Comparison of ENCODE assay signal across 21 cellular contexts in genomic region chr6:138371720-138372119, GRCh38. TPM values are rescaled to one million over a fixed set of nuclear protein-coding genes. Genes with fewer than 3 reads are reported as not detected.
A peak's percentile ranks its signal among the peaks of the same experiment; 100 is the strongest.
DNase-seq lines count a peak whose midpoint lies in the region; ATAC-seq, FAIRE-seq and TF ChIP-seq lines count a peak whose summit lies in the region.
"Had no signal": no experiment of that assay in that cellular context is flagged by ENCODE, and none has a peak within 500 bp of the region (broad histone marks: within the 10 kb centered on the region; RNA-seq: fewer than 3 reads in every experiment).

No MANE protein-coding gene starts in this region.

- CTCF ChIA-PET in SK-N-SH (lab: Yijun Ruan, JAX) = interaction anchor here (1.0 to 1.9 kb wide), 3 partner anchors 9 to 32 kb away, joined by 3 to 7 read pairs (median 5); partner anchors contain the start of gene HEBP2

- H3K4me1 Mint-ChIP-seq in astrocyte (ENCODE audit: low read depth, unreplicated experiment) = peaks cover 4% of the 10 kb centered on the region

- H4K20me1 ChIP-seq in SK-N-SH (ENCODE audit: insufficient read depth) (no peaks in the 10 kb centered on the region), astrocyte (ENCODE audit: insufficient read depth, low read length) (no peaks in the 10 kb centered on the region)

- peaks cover 4% of the 10 kb centered on the region for H3K9me3 Mint-ChIP-seq in astrocyte (ENCODE audit: unreplicated experiment)
- H3K9me3 Mint-ChIP-seq: activated naive CD4-positive, alpha-beta T cell treated with anti-CD3 and anti-CD28 coated beads, Interleukin-2, amount 50 U/mL, for 24 hours; T-helper 1 cell treated with Interleukin-12 subunit alpha and Interleukin-12 subunit beta and Interleukin-4 antibody, amounts not matched to agents 30 μg/mL and 1 μg/mL, for 36 hours had no signal

- H3K4me1 ChIP-seq in SK-N-SH (ENCODE audit: control insufficient read depth in 1 of 2, insufficient read depth in 2 of 2, low read depth in 1 of 2, low read length in 1 of 2) (no peaks in the 10 kb centered on the region; a peak in 1 of 4 replicates), astrocyte (ENCODE audit: insufficient read depth, low read length) (peaks cover 4% of the 10 kb centered on the region)
- H3K4me1 ChIP-seq: heart left ventricle, suprapubic skin had no signal

- no peak overlapping the region for H3K4me3 Mint-ChIP-seq in astrocyte (ENCODE audit: unreplicated experiment)
- H3K4me3 Mint-ChIP-seq: activated CD4-positive, alpha-beta T cell treated with anti-CD3 and anti-CD28 coated beads, Interleukin-2, amount 10 ng/mL, durations not matched to agents 24 days and 14 days; activated naive CD4-positive, alpha-beta T cell treated with anti-CD3 and anti-CD28 coated beads, Interleukin-2, amount 50 U/mL, for 24 hours; T-helper 1 cell treated with Interleukin-12 subunit alpha and Interleukin-12 subunit beta and Interleukin-4 antibody, amounts not matched to agents 30 μg/mL and 1 μg/mL, for 36 hours had no signal

- POLR2A ChIA-PET in SK-N-SH (lab: Yijun Ruan, JAX) = no interaction called here

- TF ChIP-seq EP300 in SK-N-SH (IDR thresholded peaks at IDR 0.05; ENCODE audit: borderline replicate concordance in 1 of 2, low read depth in 1 of 2, low read length in 1 of 2) = no peak

- H3K36me3 ChIP-seq in SK-N-SH (replicated peaks in 1 of 2; ENCODE audit: control insufficient read depth in 1 of 2, insufficient read depth in 2 of 2, low read length in 1 of 2) = no peaks in the 10 kb centered on the region
- H3K36me3 ChIP-seq in astrocyte (ENCODE audit: insufficient read depth, low read length) = no peaks in the 10 kb centered on the region
- H3K36me3 ChIP-seq: heart left ventricle, suprapubic skin had no signal

- ATAC-seq in SK-N-SH treated with all-trans-retinoic acid at 6 μM for 48 hours (no peak), GM21786 (IDR thresholded peaks at IDR 0.05; ENCODE audit: unreplicated experiment) (no peak)
- ATAC-seq: heart left ventricle had no signal

- H3K79me2 ChIP-seq in SK-N-SH (ENCODE audit: insufficient read depth) (no peaks in the 10 kb centered on the region), astrocyte (ENCODE audit: insufficient read depth, low read length) (no peaks in the 10 kb centered on the region)

- H3K36me3 Mint-ChIP-seq in astrocyte (ENCODE audit: low read depth, unreplicated experiment) = no peaks in the 10 kb centered on the region
- H3K36me3 Mint-ChIP-seq: activated naive CD4-positive, alpha-beta T cell treated with anti-CD3 and anti-CD28 coated beads, Interleukin-2, amount 50 U/mL, for 24 hours had no signal

- no peak overlapping the region for H3K4me2 ChIP-seq in SK-N-SH
- H3K4me2 ChIP-seq in astrocyte (ENCODE audit: low read length) = no peak overlapping the region

- TF ChIP-seq CTCF in SK-N-SH (IDR thresholded peaks at IDR 0.05) (no peak), astrocyte (IDR thresholded peaks at IDR 0.05; ENCODE audit: insufficient read depth, low read depth, low read length) (no peak)

- 10% methylated on average over 3 of the region's 3 CpGs for WGBS in SK-N-SH (ENCODE audit: low lambda C conversion rate)

- H3K9me3 ChIP-seq in SK-N-SH = no peaks in the 10 kb centered on the region
- no peaks in the 10 kb centered on the region for H3K9me3 ChIP-seq in astrocyte (ENCODE audit: insufficient read depth, low read depth, low read length)
- H3K9me3 ChIP-seq: suprapubic skin had no signal

- H2AFZ ChIP-seq in SK-N-SH (ENCODE audit: low read depth) = no peak overlapping the region
- no peak overlapping the region for H2AFZ ChIP-seq in astrocyte (ENCODE audit: low read depth, low read length)

- no peaks in the 10 kb centered on the region for H3K27me3 Mint-ChIP-seq in astrocyte (ENCODE audit: low read depth, unreplicated experiment)
- H3K27me3 Mint-ChIP-seq: activated naive CD4-positive, alpha-beta T cell treated with anti-CD3 and anti-CD28 coated beads, Interleukin-2, amount 50 U/mL, for 24 hours had no signal

- no peak overlapping the region for H3K9ac ChIP-seq in SK-N-SH
- H3K9ac ChIP-seq in astrocyte (ENCODE audit: low read length) = no peak overlapping the region

- DNase-seq in SK-N-SH (no peak), astrocyte (ENCODE audit: low read depth) (peak; percentile 44), kidney tubule cell (ENCODE audit: low spot score) (peak; percentile 38), stromal cell of bone marrow (ENCODE audit: low read depth) (peak; percentile 19), nucleus accumbens (lab: John Stamatoyannopoulos, UW) (no peak), NCI-H146 (lab: John Stamatoyannopoulos, UW) (no peak)
- DNase-seq: activated CD4-positive, alpha-beta T cell treated with anti-CD3 and anti-CD28 coated beads, Interleukin-2, amount 10 ng/mL, durations not matched to agents 24 days and 14 days; activated T-cell treated with anti-CD3 and anti-CD28 coated beads, Interleukin-2, amount 50 U/mL, for 1 hour; heart left ventricle; Karpas-422; NCI-H187 treated with DMSO at 0.1 percent for 48 hours; NCI-H510A had no signal

- H3K9me2 ChIP-seq in SK-N-SH = no peaks in the 10 kb centered on the region

- H3K27me3 ChIP-seq in SK-N-SH (ENCODE audit: insufficient read depth) (no peaks in the 10 kb centered on the region), astrocyte (ENCODE audit: insufficient read depth, low read length) (no peaks in the 10 kb centered on the region)
- H3K27me3 ChIP-seq: heart left ventricle, suprapubic skin had no signal

- H3K4me3 ChIP-seq in SK-N-SH (ENCODE audit: low read depth in 2 of 2, low read length in 1 of 2) (no peak overlapping the region), astrocyte (ENCODE audit: insufficient read depth, low read depth, low read length) (no peak overlapping the region)
- H3K4me3 ChIP-seq: heart left ventricle, suprapubic skin had no signal

- TF ChIP-seq RAD21 in SK-N-SH (IDR thresholded peaks at IDR 0.05; ENCODE audit: low read length) = no peak

- H3K27ac ChIP-seq in SK-N-SH (ENCODE audit: low read depth in 2 of 2, low read length in 1 of 2) = no peak overlapping the region; a peak in 1 of 4 replicates
- no peak overlapping the region for H3K27ac ChIP-seq in astrocyte (ENCODE audit: low read depth, low read length)
- H3K27ac ChIP-seq: heart left ventricle, suprapubic skin had no signal

- no peak for FAIRE-seq in astrocyte (lab: Jason Lieb, UNC)
- FAIRE-seq: endometrium, GM12891 had no signal

- H3F3A ChIP-seq in SK-N-SH (replicated peaks; ENCODE audit: insufficient read depth) = no peaks in the 10 kb centered on the region

- H3K27ac Mint-ChIP-seq in astrocyte (ENCODE audit: unreplicated experiment) = no peak overlapping the region
- H3K27ac Mint-ChIP-seq: activated CD4-positive, alpha-beta T cell treated with anti-CD3 and anti-CD28 coated beads, Interleukin-2, amount 10 ng/mL, durations not matched to agents 24 days and 14 days; activated naive CD4-positive, alpha-beta T cell treated with anti-CD3 and anti-CD28 coated beads, Interleukin-2, amount 50 U/mL, for 24 hours; T-helper 1 cell treated with Interleukin-12 subunit alpha and Interleukin-12 subunit beta and Interleukin-4 antibody, amounts not matched to agents 30 μg/mL and 1 μg/mL, for 36 hours had no signal

TF ChIP-seq in SK-N-SH, 30 proteins besides CTCF, POLR2A, EP300 and RAD21 (continues in another document):
- TF ChIP-seq PBX3 (IDR thresholded peaks at IDR 0.05) = no peak
- TF ChIP-seq YY1 (IDR thresholded peaks at IDR 0.05; ENCODE audit: low read depth) = no peak
- no peak for TF ChIP-seq JUND (IDR thresholded peaks at IDR 0.05)
- TF ChIP-seq ELF1 (IDR thresholded peaks at IDR 0.05) = no peak
- TF ChIP-seq TAF1 (IDR thresholded peaks at IDR 0.05; ENCODE audit: borderline replicate concordance, low read depth, low read length) = no peak
- no peak for TF ChIP-seq TCF12 (IDR thresholded peaks at IDR 0.05)
- no peak for TF ChIP-seq USF1 (IDR thresholded peaks at IDR 0.05; ENCODE audit: borderline replicate concordance, low read depth)
- TF ChIP-seq USF2 (IDR thresholded peaks at IDR 0.05; ENCODE audit: borderline replicate concordance, low read depth, low read length) = no peak

RNA-seq across cellular contexts. Expression of gene SMIM28, which starts 6.0 kb away (rescaled TPM):
- not detected in 2 replicates for polyA plus RNA-seq in SK-N-SH (2012; rRNA removed)
- polyA plus RNA-seq in SK-N-SH (2012; cell fraction: cytosol; rRNA removed) = not detected in 2 replicates
- polyA plus RNA-seq in SK-N-SH (2012; cell fraction: nucleus; rRNA removed) = not detected in 2 replicates
- total RNA-seq in astrocyte = not detected in 2 replicates
- total RNA-seq: activated CD4-positive, alpha-beta T cell treated with anti-CD3 and anti-CD28 coated beads, Interleukin-2, amount 10 ng/mL, durations not matched to agents 24 days and 14 days; G401; heart left ventricle; kidney epithelial cell; suprapubic skin had no signal
- polyA plus RNA-seq: heart left ventricle had no signal

RNA-seq across cellular contexts. Expression of gene HEBP2, which starts 32.3 kb away (rescaled TPM):
- polyA plus RNA-seq in SK-N-SH (2012; rRNA removed) = 4.8 and 7.6 TPM in 2 replicates
- 5.1 and 5.7 TPM in 2 replicates for polyA plus RNA-seq in SK-N-SH (2012; cell fraction: cytosol; rRNA removed)
- polyA plus RNA-seq in SK-N-SH (2012; cell fraction: nucleus; rRNA removed) = 3.9 and 6.0 TPM in 2 replicates
- total RNA-seq in astrocyte = 32.6 and 40.5 TPM in 2 replicates

Comparison
In these comparisons a context has a peak if more than half of its experiments do, and no peak if none do; other contexts are left out.
1. DNase-seq: peak in astrocyte (single experiment), kidney tubule cell (single experiment) and stromal cell of bone marrow (single experiment); none in SK-N-SH (single experiment), nucleus accumbens (0 of 56) and NCI-H146 (single experiment).